ENCODE assay signal across 16 cellular contexts in the genomic region with DNA sequence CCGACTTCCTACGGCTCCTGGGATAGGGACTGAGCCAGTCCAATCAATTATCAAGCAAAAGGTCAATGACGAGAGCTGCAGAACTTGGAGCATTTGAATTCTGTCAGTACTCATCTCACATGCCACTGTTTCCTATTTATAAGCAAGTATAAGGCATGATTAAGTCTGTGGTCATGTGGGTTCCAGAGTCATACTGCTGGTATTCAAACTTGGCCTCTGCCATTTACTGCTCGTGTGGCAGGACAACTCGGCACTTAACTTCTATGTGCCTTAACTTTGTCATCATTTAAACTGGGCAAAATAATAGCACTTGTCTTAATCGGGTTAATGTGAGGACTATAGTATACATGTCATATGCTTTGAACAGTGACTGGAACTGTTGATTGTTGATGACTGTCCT. TPM values are rescaled to one million over a fixed set of nuclear protein-coding genes. Genes with fewer than 3 reads are reported as not detected.
A peak's percentile ranks its signal among the peaks of the same experiment; 100 is the strongest.
DNase-seq lines count a peak whose midpoint lies in the region; FAIRE-seq and TF ChIP-seq lines count a peak whose summit lies in the region.
"Had no signal": no experiment of that assay in that cellular context is flagged by ENCODE, and none has a peak within 500 bp of the region (broad histone marks: within the 10 kb centered on the region; RNA-seq: fewer than 3 reads in every experiment).

No MANE protein-coding gene starts in this region.

- H3K79me2 ChIP-seq in smooth muscle cell (ENCODE audit: low read depth): no peaks in the 10 kb centered on the region

- H3K36me3 ChIP-seq in SJSA1 (no peaks in the 10 kb centered on the region), smooth muscle cell (ENCODE audit: low read depth) (no peaks in the 10 kb centered on the region)
- H3K36me3 ChIP-seq: gastrocnemius medialis, spleen had no signal

- no peak for TF ChIP-seq CTCF in smooth muscle cell (IDR thresholded peaks at IDR 0.05; ENCODE audit: borderline replicate concordance, insufficient read depth, poor library complexity, severe bottlenecking)

- H3K4me1 ChIP-seq in SJSA1 (replicated peaks) (peaks cover 15% of the 10 kb centered on the region), smooth muscle cell (ENCODE audit: low read depth) (no peaks in the 10 kb centered on the region)
- H3K4me1 ChIP-seq: gastrocnemius medialis had no signal

- H3K4me2 ChIP-seq in smooth muscle cell: peak overlapping the region; percentile 47

- H3K4me3 ChIP-seq in SJSA1 (no peak overlapping the region), smooth muscle cell (no peak overlapping the region)
- H3K4me3 ChIP-seq: gastrocnemius medialis, spleen had no signal

- no peak for TF ChIP-seq POLR2A in H54 (IDR thresholded peaks at IDR 0.05; ENCODE audit: low read depth, low read length)

- no peak overlapping the region for H3K9ac ChIP-seq in smooth muscle cell (ENCODE audit: low read depth)

- H3K27ac ChIP-seq in SJSA1: 0 out of 2 replicates have a peak overlapping the region, but pooled peaks have one; percentile 15
- H3K27ac ChIP-seq in smooth muscle cell (ENCODE audit: low read depth): no peak overlapping the region
- H3K27ac ChIP-seq: gastrocnemius medialis, spleen had no signal

- 59% methylated on average over 6 of the region's 6 CpGs for WGBS in smooth muscle cell (ENCODE audit: low lambda C conversion rate)

- H2AFZ ChIP-seq in smooth muscle cell (ENCODE audit: low read depth): no peak overlapping the region

- DNase-seq in H54 (ENCODE audit: insufficient read length, low spot score) (peak; percentile 9), SJSA1 (ENCODE audit: low read depth in 1 of 2, low spot score in 2 of 2) (peak; percentile 52 to 54), fibroblast of gingiva (ENCODE audit: low read depth) (peak; percentile 65), smooth muscle cell (lab: John Stamatoyannopoulos, UW; ENCODE audit: unreplicated experiment) (no peak), nucleus accumbens (lab: John Stamatoyannopoulos, UW) (no peak), mucosa of gallbladder (ENCODE audit: low spot score) (no peak), ecto neural progenitor cell (ENCODE audit: low spot score) (no peak)
- DNase-seq: activated CD4-positive, alpha-beta T cell treated with anti-CD3 and anti-CD28 coated beads, Interleukin-2, amount 10 ng/mL, durations not matched to agents 24 days and 14 days; DMS 273 treated with DMSO at 0.1 percent for 48 hours; gastrocnemius medialis; GOT3; islet precursor cell; NCI-H1694 treated with DMSO at 0.1 percent for 48 hours; nephron progenitor cell; spleen; trophoblast cell had no signal

- H3F3A ChIP-seq in smooth muscle cell (ENCODE audit: low read depth): no peaks in the 10 kb centered on the region

- H3K9me3 ChIP-seq in SJSA1 (replicated peaks): no peaks in the 10 kb centered on the region
- H3K9me3 ChIP-seq in smooth muscle cell (replicated peaks; ENCODE audit: low read depth): no peaks in the 10 kb centered on the region
- H3K9me3 ChIP-seq: gastrocnemius medialis, spleen had no signal

- FAIRE-seq in H54 (lab: Jason Lieb, UNC): peak; percentile 95

- no peaks in the 10 kb centered on the region for H4K20me1 ChIP-seq in smooth muscle cell (ENCODE audit: low read depth)

- H3K27me3 ChIP-seq in SJSA1 (replicated peaks): no peaks in the 10 kb centered on the region
- H3K27me3 ChIP-seq in smooth muscle cell (ENCODE audit: low read depth): no peaks in the 10 kb centered on the region
- H3K27me3 ChIP-seq: gastrocnemius medialis, spleen had no signal

RNA-seq across cellular contexts. Expression of a gene that starts 44.9 kb away (rescaled TPM):
- total RNA-seq in SJSA1 (2014; rRNA removed; shearing (Covaris generic)): 0.05 TPM in 1 of 2 replicates, not detected in the other
- total RNA-seq in smooth muscle cell: not detected in 2 replicates
- 0.23 TPM in 1 of 2 replicates, not detected in the other for polyA plus RNA-seq in smooth muscle cell
- 0.09 TPM for total RNA-seq in mucosa of gallbladder
- total RNA-seq: activated CD4-positive, alpha-beta T cell treated with anti-CD3 and anti-CD28 coated beads, Interleukin-2, amount 10 ng/mL, durations not matched to agents 24 days and 14 days; gastrocnemius medialis had no signal

Comparison
In these comparisons a context has a peak if more than half of its experiments do, and no peak if none do; other contexts are left out.
1. DNase-seq: peak in H54 (single experiment), SJSA1 (2 of 2) and fibroblast of gingiva (single experiment); none in smooth muscle cell (single experiment), nucleus accumbens (0 of 56), mucosa of gallbladder (single experiment) and ecto neural progenitor cell (single experiment).